Comparison of ENCODE assay signal across 8 cellular contexts in genomic region chr6:31396422-31397152, GRCh38. TPM values are rescaled to one million over a fixed set of nuclear protein-coding genes. Genes with fewer than 3 reads are reported as not detected.
DNase-seq lines count a peak whose midpoint lies in the region; ATAC-seq and TF ChIP-seq lines count a peak whose summit lies in the region.

No MANE protein-coding gene starts in this region.

- H3K27ac ChIP-seq in IMR-90 (ENCODE audit: insufficient read depth, low read length) = no peak overlapping the region
- no peak overlapping the region for H3K27ac ChIP-seq in neural progenitor cell

- in situ Hi-C loops in IMR-90 (cut with MboI; ENCODE audit: low sequenced_read_pairs) = no loop called here

- peak overlapping the region in 1 of 2 experiments; percentile 82; a peak in 2 of 4 replicates for H4K8ac ChIP-seq in IMR-90 (ENCODE audit: low read depth in 2 of 2, low read length in 2 of 2)

- H3K4ac ChIP-seq in IMR-90 (ENCODE audit: low read depth, low read length) = peak overlapping the region; percentile 79

- no peak overlapping the region for H3K56ac ChIP-seq in IMR-90 (ENCODE audit: extremely low read depth, insufficient read depth, low read length)

- H3K18ac ChIP-seq in IMR-90 (ENCODE audit: low read depth, low read length) = no peak overlapping the region

- peak; percentile 55 for ATAC-seq in IMR-90 (ENCODE audit: low read depth)
- ATAC-seq in HG02970 (IDR thresholded peaks at IDR 0.05; ENCODE audit: low FRiP score, unreplicated experiment) = no peak

- H3K4me3 Mint-ChIP-seq in neural progenitor cell = peak overlapping the region; percentile 28

- peak overlapping the region; percentile 78; the same call in 1 of the 2 replicates for H2BK120ac ChIP-seq in IMR-90 (ENCODE audit: low read depth, low read length)

- peak overlapping the region; percentile 78; the same call in 1 of the 2 replicates for H3K14ac ChIP-seq in IMR-90 (replicated peaks; ENCODE audit: low read depth, low read length)

- H3K9me3 Mint-ChIP-seq in neural progenitor cell = peaks cover 8% of the 10 kb centered on the region

- intact Hi-C loops in IMR-90 (cut with micrococcal nuclease) = loop anchor here (5.0 kb wide), 1 partner anchor 201 kb away; no protein-coding TSS in a partner anchor

- no peak overlapping the region for H2BK5ac ChIP-seq in IMR-90 (ENCODE audit: low read depth, low read length, poor library complexity, severe bottlenecking)

- H3K23ac ChIP-seq in IMR-90 (ENCODE audit: low read depth, low read length) = no peak overlapping the region

- no peak overlapping the region for H2AK9ac ChIP-seq in IMR-90 (replicated peaks; ENCODE audit: low read depth, low read length, poor library complexity)

- H4K5ac ChIP-seq in IMR-90 (ENCODE audit: low read depth, low read length) = no peak overlapping the region

- H2AK5ac ChIP-seq in IMR-90 (ENCODE audit: low read depth, low read length) = peak overlapping the region; percentile 38; the same call in 1 of the 2 replicates

- no peaks in the 10 kb centered on the region for H3K27me3 ChIP-seq in IMR-90 (ENCODE audit: control insufficient read depth, insufficient read depth, low read length)
- peaks cover 20% of the 10 kb centered on the region for H3K27me3 ChIP-seq in neural progenitor cell

- H3K4me1 Mint-ChIP-seq in neural progenitor cell = peaks cover 16% of the 10 kb centered on the region

- dilution Hi-C loops in IMR-90 (cut with HindIII; ENCODE audit: low sequenced_read_pairs, unreplicated experiment) = no loop called here

- CTCF ChIA-PET in IMR-90 (lab: Yijun Ruan, JAX) = no interaction called here

- no peak overlapping the region for H4K91ac ChIP-seq in IMR-90 (ENCODE audit: insufficient read depth, low read depth, low read length)

- WGBS in IMR-90 (ENCODE audit: extremely low coverage in 2 of 2, insufficient read length in 1 of 2), 2 experiments = no CpG with 5 or more reads among the region's 11 CpGs

- H3K79me1 ChIP-seq in IMR-90 (ENCODE audit: low read depth in 1 of 2, low read length in 2 of 2) = peaks cover under 1 to 31% of the 10 kb centered on the region in 2 experiments; a peak in 3 of 4 replicates

- no peak overlapping the region for H2AFZ ChIP-seq in IMR-90 (replicated peaks; ENCODE audit: low read length, poor library complexity)
- no peak overlapping the region for H2AFZ ChIP-seq in neural progenitor cell (replicated peaks)

- peaks cover 34% of the 10 kb centered on the region for H3F3A ChIP-seq in neural progenitor cell (ENCODE audit: low read depth)

- no peaks in the 10 kb centered on the region for H4K20me1 ChIP-seq in IMR-90 (ENCODE audit: insufficient read depth, low read length)
- no peaks in the 10 kb centered on the region for H4K20me1 ChIP-seq in neural progenitor cell (ENCODE audit: low read depth)

- H3K4me2 ChIP-seq in IMR-90 (ENCODE audit: low read depth, low read length) = peak overlapping the region; percentile 54; the same call in 1 of the 2 replicates
- no peak overlapping the region for H3K4me2 ChIP-seq in neural progenitor cell

- no peaks in the 10 kb centered on the region; the same call in none of the 2 replicates for H3K9me1 ChIP-seq in IMR-90 (ENCODE audit: insufficient read depth, low read length)

- peak; percentile 67 for TF ChIP-seq CTCF in IMR-90 (conservative IDR thresholded peaks at IDR 0.05; ENCODE audit: low read depth, low read length)
- peak; percentile 83 for TF ChIP-seq CTCF in fibroblast of the aortic adventitia (IDR thresholded peaks at IDR 0.05; ENCODE audit: insufficient read depth, low read length)
- peak; percentile 77 for TF ChIP-seq CTCF in neural progenitor cell (IDR thresholded peaks at IDR 0.05)

- H3K36me3 ChIP-seq in IMR-90 (ENCODE audit: control insufficient read depth, insufficient read depth, low read length) (no peaks in the 10 kb centered on the region), neural progenitor cell (no peaks in the 10 kb centered on the region)

- TF ChIP-seq POLR2A in IMR-90 (IDR thresholded peaks at IDR 0.05; ENCODE audit: low read depth, low read length) = no peak

- POLR2A ChIA-PET in IMR-90 (lab: Charles Lee; ENCODE audit: unreplicated experiment) = no interaction called here

- H3K79me2 ChIP-seq in neural progenitor cell (ENCODE audit: low read depth) = no peaks in the 10 kb centered on the region

- 0 out of 2 replicates have a peak, but pooled peaks cover under 1% of the 10 kb centered on the region for H3K4me1 ChIP-seq in IMR-90 (ENCODE audit: control insufficient read depth, insufficient read depth, low read length)
- peaks cover 11% of the 10 kb centered on the region for H3K4me1 ChIP-seq in neural progenitor cell

- no peak overlapping the region for H3K4me3 ChIP-seq in IMR-90 (ENCODE audit: insufficient read depth, low read depth, low read length)
- H3K4me3 ChIP-seq in fibroblast of the aortic adventitia (ENCODE audit: low read depth, low read length) = no peak overlapping the region
- no peak overlapping the region for H3K4me3 ChIP-seq in neural progenitor cell

- peaks cover 28% of the 10 kb centered on the region for H3K27me3 Mint-ChIP-seq in neural progenitor cell (ENCODE audit: insufficient read depth, low read depth)

- H3K9ac ChIP-seq in IMR-90 (ENCODE audit: low read depth, low read length) = no peak overlapping the region; the same call in 1 of the 2 replicates
- H3K9ac ChIP-seq in neural progenitor cell = no peak overlapping the region

- peak overlapping the region; percentile 86; the same call in 1 of the 2 replicates for H2BK20ac ChIP-seq in IMR-90 (ENCODE audit: low read depth, low read length)

- no peak overlapping the region for H3K27ac Mint-ChIP-seq in neural progenitor cell

- peaks cover 3% of the 10 kb centered on the region for H3K36me3 Mint-ChIP-seq in neural progenitor cell

- no TSS peak for BruUV-seq in IMR-90 (replicated peaks; lab: Mats Ljungman, UMichigan)

- H2BK15ac ChIP-seq in IMR-90 (ENCODE audit: low read depth, low read length) = peak overlapping the region; percentile 49; the same call in 1 of the 3 replicates

- H3K9me3 ChIP-seq in IMR-90 (ENCODE audit: control insufficient read depth, insufficient read depth, low read length) (no peaks in the 10 kb centered on the region), neural progenitor cell (ENCODE audit: low read depth) (no peaks in the 10 kb centered on the region)

- DNase-seq in Daoy (ENCODE audit: low read depth) (peak; percentile 91), IMR-90 (peak; percentile 70), RPMI7951 (ENCODE audit: low read depth) (peak; percentile 74), activated T-helper 1 cell treated with Interleukin-2 at 50 U/mL for 16 hours (ENCODE audit: low read depth) (peak; percentile 70), fibroblast of the aortic adventitia (ENCODE audit: low read depth) (peak; percentile 83), neural progenitor cell (ENCODE audit: low spot score) (peak; percentile 78), superior temporal gyrus (ENCODE audit: extremely low spot score) (peak; percentile 94)

- TF ChIP-seq RAD21 in IMR-90 (IDR thresholded peaks at IDR 0.05; ENCODE audit: low read length) = peak; percentile 64

TF ChIP-seq in IMR-90, 13 proteins besides CTCF, POLR2A, EP300 and RAD21:
- TF ChIP-seq RFX5 (IDR thresholded peaks at IDR 0.05; ENCODE audit: low read depth, low read length) (no peak), BHLHE40 (IDR thresholded peaks at IDR 0.05; ENCODE audit: low read depth, low read length) (no peak), ELK1 (IDR thresholded peaks at IDR 0.05; ENCODE audit: borderline replicate concordance, low read depth, low read length) (no peak), MAZ (IDR thresholded peaks at IDR 0.05; ENCODE audit: borderline replicate concordance, low read depth, low read length) (peak; percentile 9; the same call in 1 of the 2 replicates), SMC3 (IDR thresholded peaks at IDR 0.05; ENCODE audit: low read depth, low read length) (peak; percentile 47), MXI1 (IDR thresholded peaks at IDR 0.05; ENCODE audit: borderline replicate concordance, low read depth, low read length) (no peak), USF2 (IDR thresholded peaks at IDR 0.05; ENCODE audit: low read depth, low read length) (no peak), CHD1 (IDR thresholded peaks at IDR 0.05; ENCODE audit: low read depth, low read length) (no peak)

RNA-seq across cellular contexts. Expression of gene MICA, which starts 6.8 kb away (rescaled TPM):
- 34.9 and 44.1 TPM in 2 replicates for total RNA-seq in Daoy (2014; rRNA removed; shearing (Covaris generic))
- total RNA-seq in IMR-90 (2012; rRNA removed) = 52.2 and 55.9 TPM in 2 replicates
- 67.7 and 72.8 TPM in 2 replicates for polyA plus RNA-seq in IMR-90 (2012; rRNA removed)
- polyA plus RNA-seq in IMR-90 (2012; cell fraction: cytosol; rRNA removed) = 42.3 and 47.1 TPM in 2 replicates
- 62.2 and 62.4 TPM in 2 replicates for polyA plus RNA-seq in IMR-90 (2012; cell fraction: nucleus; rRNA removed; ENCODE audit: low replicate concordance)
- total RNA-seq in RPMI7951 (2014; rRNA removed; shearing (Covaris generic)) = 42.3 and 42.9 TPM in 2 replicates
- total RNA-seq in fibroblast of the aortic adventitia (ENCODE audit: low replicate concordance) = 12.7 and 13.3 TPM in 2 replicates
- total RNA-seq in neural progenitor cell (ENCODE audit: low replicate concordance) = 15.0 and 21.4 TPM in 2 replicates

RNA-seq across cellular contexts. Expression of gene HLA-B, which starts 39.6 kb away (rescaled TPM):
- total RNA-seq in Daoy (2014; rRNA removed; shearing (Covaris generic)) = 415 and 797 TPM in 2 replicates
- total RNA-seq in IMR-90 (2012; rRNA removed) (41.7 and 44.1 TPM in 2 replicates), fibroblast of the aortic adventitia (ENCODE audit: low replicate concordance) (52.0 and 84.2 TPM in 2 replicates), neural progenitor cell (ENCODE audit: low replicate concordance) (16.2 and 21.8 TPM in 2 replicates)
- 259 and 309 TPM in 2 replicates for polyA plus RNA-seq in IMR-90 (2012; rRNA removed)
- 346 and 472 TPM in 2 replicates for polyA plus RNA-seq in IMR-90 (2012; cell fraction: cytosol; rRNA removed)
- polyA plus RNA-seq in IMR-90 (2012; cell fraction: nucleus; rRNA removed; ENCODE audit: low replicate concordance) = 315 and 357 TPM in 2 replicates
- 1,333 and 1,408 TPM in 2 replicates for total RNA-seq in RPMI7951 (2014; rRNA removed; shearing (Covaris generic))
